Comparison of ENCODE assay signal across 18 cellular contexts in genomic region chr1:47495176-47495713, GRCh38. TPM values are rescaled to one million over a fixed set of nuclear protein-coding genes. Genes with fewer than 3 reads are reported as not detected.
DNase-seq lines count a peak whose midpoint lies in the region; FAIRE-seq and TF ChIP-seq lines count a peak whose summit lies in the region.
"Had no signal": no experiment of that assay in that cellular context is flagged by ENCODE, and none has a peak within 500 bp of the region (broad histone marks: within the 10 kb centered on the region; RNA-seq: fewer than 3 reads in every experiment).

No MANE protein-coding gene starts in this region.

- in situ Hi-C loops in ACHN (cut with HindIII; ENCODE audit: low pct_ligation_motif_present, low pct_unique_long_range_greater_than_20kb, low sequenced_read_pairs) = no loop called here

- H3K4me1 ChIP-seq in H1 (replicated peaks in 1 of 4; ENCODE audit: control insufficient read depth in 3 of 4, insufficient read depth in 4 of 4, low read length in 3 of 4) = peaks cover 0 to 6% (median 4%) of the 10 kb centered on the region in 4 experiments; a peak in 4 of 7 replicates
- H3K4me1 ChIP-seq in trophoblast cell (ENCODE audit: control insufficient read depth in 1 of 2, insufficient read depth in 2 of 2, low read length in 2 of 2) = no peaks in the 10 kb centered on the region
- H3K4me1 ChIP-seq: A549, BLaER1 had no signal

- CTCF ChIA-PET in H1 (lab: Charles Lee; ENCODE audit: partially characterized antibody) = interaction anchor here (0.9 to 2.1 kb wide), 8 partner anchors 31 to 290 kb away, joined by 3 to 11 read pairs (median 3); partner anchors contain the start of gene FOXD2

- no peak overlapping the region for H4K12ac ChIP-seq in trophoblast cell (ENCODE audit: low read depth, low read length)

- no peaks in the 10 kb centered on the region for H3K4me1 Mint-ChIP-seq in glutamatergic neuron (ENCODE audit: low read depth, unreplicated experiment)

- H3K4ac ChIP-seq in H1 (replicated peaks; ENCODE audit: insufficient read length, low read depth, low read length) = no peak overlapping the region
- no peak overlapping the region for H3K4ac ChIP-seq in trophoblast cell (ENCODE audit: low read depth, low read length)

- H3K79me2 ChIP-seq in H1 (ENCODE audit: control insufficient read depth in 1 of 2, insufficient read depth in 2 of 2, low read length in 2 of 2) (no peaks in the 10 kb centered on the region), trophoblast cell (ENCODE audit: control insufficient read depth, insufficient read depth, low read length, poor library complexity) (no peaks in the 10 kb centered on the region)

- no peak overlapping the region for H2BK20ac ChIP-seq in H1 (ENCODE audit: low read length)

- H2BK15ac ChIP-seq in H1 (ENCODE audit: low read length) = no peak overlapping the region

- H2AK5ac ChIP-seq in H1 (ENCODE audit: low read depth, low read length) (no peak overlapping the region), trophoblast cell (ENCODE audit: low read length) (no peak overlapping the region)

- H3K56ac ChIP-seq in H1 (replicated peaks; ENCODE audit: insufficient read length, low read depth, low read length) = no peak overlapping the region

- H3K9me3 Mint-ChIP-seq in glutamatergic neuron (ENCODE audit: unreplicated experiment) = no peaks in the 10 kb centered on the region
- H3K9me3 Mint-ChIP-seq: CD8-positive, alpha-beta T cell; H9 had no signal

- no peak overlapping the region for H4K5ac ChIP-seq in H1 (ENCODE audit: insufficient read length, low read depth, low read length)

- TF ChIP-seq CTCF in H1 (IDR thresholded peaks at IDR 0.05; ENCODE audit: control extremely low read depth in 1 of 3, insufficient read depth in 1 of 3, low read depth in 1 of 3, low read length in 3 of 3) = no peak
- no peak for TF ChIP-seq CTCF in glutamatergic neuron (IDR thresholded peaks at IDR 0.05; ENCODE audit: partially characterized antibody, unreplicated experiment)

- H3K27me3 Mint-ChIP-seq in glutamatergic neuron (ENCODE audit: unreplicated experiment) = peaks cover 13% of the 10 kb centered on the region

- H2BK12ac ChIP-seq in H1 (ENCODE audit: low read depth, low read length) (no peak overlapping the region), trophoblast cell (ENCODE audit: low read length) (no peak overlapping the region)

- no peak overlapping the region for H3K27ac ChIP-seq in H1 (ENCODE audit: low read depth, low read length)
- no peak overlapping the region for H3K27ac ChIP-seq in trophoblast cell (ENCODE audit: low read depth, low read length)
- H3K27ac ChIP-seq: 22Rv1, A549, BLaER1 had no signal

- H3K27me3 ChIP-seq in H1 (replicated peaks in 1 of 4; ENCODE audit: control insufficient read depth in 3 of 4, extremely low read depth in 1 of 4, insufficient read depth in 3 of 4, low read length in 3 of 4) (peaks cover 0 to 9% (median 6%) of the 10 kb centered on the region in 4 experiments; a peak in 5 of 7 replicates), trophoblast cell (ENCODE audit: insufficient read depth, low read length) (no peaks in the 10 kb centered on the region)
- H3K27me3 ChIP-seq: BLaER1 had no signal

- no peak overlapping the region for H2AFZ ChIP-seq in H1 (ENCODE audit: low read length)
- H2AFZ ChIP-seq in trophoblast cell (ENCODE audit: insufficient read depth, low read length, poor library complexity) = no peak overlapping the region

- H2BK120ac ChIP-seq in H1 (replicated peaks; ENCODE audit: low read depth, low read length) (no peak overlapping the region), trophoblast cell (ENCODE audit: insufficient read depth, low read length, poor library complexity) (no peak overlapping the region)

- H3K23ac ChIP-seq in H1 (ENCODE audit: insufficient read length) (no peak overlapping the region), trophoblast cell (ENCODE audit: low read length) (no peak overlapping the region)

- H4K91ac ChIP-seq in H1 (replicated peaks; ENCODE audit: insufficient read length, low read length) (no peak overlapping the region), trophoblast cell (ENCODE audit: low read depth, low read length) (no peak overlapping the region)

- H2BK5ac ChIP-seq in H1 (ENCODE audit: low read depth, low read length) (no peak overlapping the region), trophoblast cell (ENCODE audit: low read depth, low read length, poor library complexity) (no peak overlapping the region)

- TF ChIP-seq POLR2A in H1 (IDR thresholded peaks at IDR 0.05; ENCODE audit: control extremely low read depth in 1 of 2, low read depth in 2 of 2, low read length in 2 of 2) = no peak

- H3K9ac ChIP-seq in H1 (replicated peaks in 1 of 4; ENCODE audit: extremely low read depth in 1 of 4, low read depth in 3 of 4, low read length in 3 of 4) (no peak overlapping the region), trophoblast cell (ENCODE audit: low read length) (peak overlapping the region; percentile 48)
- H3K9ac ChIP-seq: BLaER1 had no signal

- H3K4me2 ChIP-seq in H1 (ENCODE audit: insufficient read depth in 1 of 2, low read depth in 2 of 2, low read length in 2 of 2) (peak overlapping the region; percentile 32 to 44; a peak in 3 of 4 replicates), trophoblast cell (ENCODE audit: low read length) (no peak overlapping the region)
- H3K4me2 ChIP-seq: A549, BLaER1 had no signal

- no peaks in the 10 kb centered on the region for H3K9me3 ChIP-seq in H1 (ENCODE audit: insufficient read depth in 2 of 2, low read depth in 1 of 2, low read length in 1 of 2)
- no peaks in the 10 kb centered on the region for H3K9me3 ChIP-seq in trophoblast cell (ENCODE audit: insufficient read depth, low read depth, low read length)
- H3K9me3 ChIP-seq: A549, BLaER1 had no signal

- peak; percentile 7 for DNase-seq in activated CD8-positive, alpha-beta memory T cell treated with anti-CD3 and anti-CD28 coated beads, Interleukin-2, amount 50 U/mL, for 48 hours
- DNase-seq in activated CD8-positive, alpha-beta memory T cell treated with anti-CD3 and anti-CD28 coated beads, Interleukin-2, amount 50 U/mL, for 4 hours = no peak
- DNase-seq in H1 (ENCODE audit: low read depth in 1 of 2, low spot score in 2 of 2) (no peak), trophoblast cell (no peak), ACHN (no peak), glutamatergic neuron (no peak)
- DNase-seq in activated naive CD4-positive, alpha-beta T cell treated with anti-CD3 and anti-CD28 coated beads, Interleukin-2, amount 50 U/mL, for 16 hours = no peak
- DNase-seq: Calu3; CD8-positive, alpha-beta T cell; DMS79 treated with DMSO at 0.1 percent for 48 hours; GF-D8; GOT3; H9 had no signal

- H4K8ac ChIP-seq in H1 (ENCODE audit: extremely low read depth, insufficient read depth, low read length) (no peak overlapping the region), trophoblast cell (ENCODE audit: low read depth, low read length) (no peak overlapping the region)

- no peaks in the 10 kb centered on the region; the same call in 1 of the 2 replicates for H3K23me2 ChIP-seq in H1 (ENCODE audit: low read depth, low read length)

- no peaks in the 10 kb centered on the region for H4K20me1 ChIP-seq in H1 (replicated peaks in 1 of 2; ENCODE audit: control insufficient read depth in 1 of 2, insufficient read depth in 2 of 2, low read length in 2 of 2)
- H4K20me1 ChIP-seq: BLaER1 had no signal

- TF ChIP-seq RAD21 in H1 (IDR thresholded peaks at IDR 0.05 in 1 of 2, conservative IDR thresholded peaks at IDR 0.05 in 1 of 2; ENCODE audit: low read depth in 2 of 2, low read length in 2 of 2) = no peak

- TF ChIP-seq EP300 in H1 (IDR thresholded peaks at IDR 0.05; ENCODE audit: borderline replicate concordance in 1 of 2, low read depth in 2 of 2, low read length in 2 of 2) = no peak

- WGBS in H1 (ENCODE audit: extremely low coverage in 1 of 2, insufficient coverage in 1 of 2, insufficient read length in 1 of 2, insufficient replicate concordance in 2 of 2, low coverage in 1 of 2, low lambda C conversion rate in 2 of 2, missing lambda C conversion rate in 1 of 2), 2 experiments = 21% methylated on average over 8 of the region's 8 CpGs; no CpG with 5 or more reads in 1 of the 2 experiments
- no CpG with 5 or more reads among the region's 8 CpGs for WGBS in trophoblast cell (ENCODE audit: extremely low coverage, insufficient coverage, insufficient read length)

- H3K79me1 ChIP-seq in H1 (ENCODE audit: low read depth, low read length) (no peaks in the 10 kb centered on the region), trophoblast cell (ENCODE audit: low read length) (no peaks in the 10 kb centered on the region)

- H3K18ac ChIP-seq in H1 (ENCODE audit: extremely low read depth, low read length) = no peak overlapping the region; the same call in 1 of the 2 replicates
- H3K18ac ChIP-seq in trophoblast cell (ENCODE audit: low read length) = no peak overlapping the region

- H3K36me3 ChIP-seq in H1 (ENCODE audit: control insufficient read depth in 2 of 4, insufficient read depth in 4 of 4, low read length in 3 of 4) = no peaks in the 10 kb centered on the region
- H3K36me3 ChIP-seq in trophoblast cell (ENCODE audit: control insufficient read depth in 1 of 2, insufficient read depth in 2 of 2, low read length in 2 of 2) = no peaks in the 10 kb centered on the region
- H3K36me3 ChIP-seq: BLaER1 had no signal

- H3K27ac Mint-ChIP-seq in glutamatergic neuron (ENCODE audit: unreplicated experiment) = no peak overlapping the region
- H3K27ac Mint-ChIP-seq: CD14-positive monocyte; CD8-positive, alpha-beta T cell; H9 had no signal

- H3K4me3 ChIP-seq in H1 (ENCODE audit: extremely low read depth in 1 of 4, insufficient read depth in 2 of 4, low read depth in 3 of 4, low read length in 4 of 4) (no peak overlapping the region), trophoblast cell (ENCODE audit: low read depth, low read length) (no peak overlapping the region)
- H3K4me3 ChIP-seq: A549, BLaER1 had no signal

- H3K4me3 Mint-ChIP-seq in glutamatergic neuron (ENCODE audit: unreplicated experiment) = no peak overlapping the region
- H3K4me3 Mint-ChIP-seq: CD8-positive, alpha-beta T cell; H9 had no signal

- POLR2A ChIA-PET in H1 (lab: Charles Lee; ENCODE audit: partially characterized antibody) = interaction anchor here (0.9 kb wide), 1 partner anchor 34 kb away, joined by 3 read pairs; no protein-coding TSS in a partner anchor

- H3K36me3 Mint-ChIP-seq in glutamatergic neuron (ENCODE audit: unreplicated experiment) = no peaks in the 10 kb centered on the region
- H3K36me3 Mint-ChIP-seq: CD14-positive monocyte; CD8-positive, alpha-beta T cell had no signal

- H3K14ac ChIP-seq in H1 (ENCODE audit: insufficient read length) (no peak overlapping the region), trophoblast cell (ENCODE audit: low read length) (no peak overlapping the region)

- FAIRE-seq in H1 (lab: Jason Lieb, UNC) = no peak
- FAIRE-seq: A549 had no signal

RNA-seq across cellular contexts. Expression of gene FOXD2, which starts 57.4 kb away (rescaled TPM):
- not detected in 2 replicates for total RNA-seq in H1 (2021; fragmentation: NEBNext Ultra II Directional; extraction: Animal tissue kit (Norgen Biotek cat#: 25700))
- polyA plus RNA-seq in H1 (2011; rRNA removed) = not detected in 2 replicates
- polyA plus RNA-seq in H1 (2011; cell fraction: cytosol; rRNA removed) = not detected
- not detected for polyA plus RNA-seq in H1 (2011; cell fraction: nucleus; rRNA removed)
- polyA plus RNA-seq in H1 (2012, experiment 1 of 2) = 0.04 TPM in 1 of 4 replicates, not detected in the others
- polyA plus RNA-seq in H1 (2012, experiment 2 of 2) = not detected
- under 0.01 TPM for polyA plus RNA-seq in H1 (2013, experiment 1 of 2)
- polyA plus RNA-seq in H1 (2013, experiment 2 of 2) = not detected
- polyA minus RNA-seq in H1 (2011; rRNA and poly(A)+ RNA removed) = 0.02 TPM in 1 of 2 replicates, not detected in the other
- not detected for polyA minus RNA-seq in H1 (2011; cell fraction: cytosol; rRNA and poly(A)+ RNA removed)
- not detected for polyA minus RNA-seq in H1 (2011; cell fraction: nucleus; rRNA and poly(A)+ RNA removed)
- polyA plus RNA-seq in trophoblast cell (2013) = 0.01 TPM in 1 of 2 replicates, not detected in the other
- not detected for total RNA-seq in glutamatergic neuron (ENCODE audit: unreplicated experiment)
- total RNA-seq: H9 had no signal
- polyA plus RNA-seq: AG04450 had no signal
